In genomic region chr5:116424951-116425350, GRCh38 we compare ENCODE assay signal across 19 cellular contexts.
DNase-seq lines count a peak whose midpoint lies in the region; ATAC-seq, FAIRE-seq and TF ChIP-seq lines count a peak whose summit lies in the region.
"Had no signal": no experiment of that assay in that cellular context is flagged by ENCODE, and none has a peak within 500 bp of the region (broad histone marks: within the 10 kb centered on the region; RNA-seq: fewer than 3 reads in every experiment).

No MANE protein-coding gene starts in this region.

- H3K4me1 ChIP-seq in HepG2 (ENCODE audit: insufficient read depth, low read length), result peaks cover 12% of the 10 kb centered on the region
- H3K4me1 ChIP-seq: HAP-1 had no signal

- H3K27ac Mint-ChIP-seq in stimulated activated naive CD8-positive, alpha-beta T cell treated with anti-CD3 and anti-CD28 coated beads, Interleukin-15, Interleukin-2, amounts not matched to agents 100 ng/mL and 50 ng/mL, for 24 hours, result peak overlapping the region; percentile 27
- no peak overlapping the region for H3K27ac Mint-ChIP-seq in stimulated activated naive CD8-positive, alpha-beta T cell treated with anti-CD3 and anti-CD28 coated beads, Interleukin-15, amount 100 ng/mL, for 72 hours
- H3K27ac Mint-ChIP-seq: CD4-positive, alpha-beta memory T cell had no signal

- no peaks in the 10 kb centered on the region for H3K27me3 ChIP-seq in HepG2 (ENCODE audit: control insufficient read depth in 1 of 2, insufficient read depth in 2 of 2, low read length in 2 of 2)
- H3K27me3 ChIP-seq in MG63, result no peaks in the 10 kb centered on the region
- H3K27me3 ChIP-seq: BLaER1 had no signal

- BruUV-seq in HepG2 (replicated peaks; lab: Mats Ljungman, UMichigan), result no TSS peak

- H3K27ac ChIP-seq in HepG2 (ENCODE audit: extremely low read length, insufficient read depth, low read length), result no peak overlapping the region
- H3K27ac ChIP-seq: BLaER1, GM23248 had no signal

- intact Hi-C loops in HepG2 (cut with micrococcal nuclease; ENCODE audit: unreplicated experiment), result no loop called here

- H3K79me2 ChIP-seq in HepG2 (ENCODE audit: insufficient read depth, low read length), result no peaks in the 10 kb centered on the region

- in situ Hi-C loops in HepG2 (cut with HindIII; ENCODE audit: extremely low pct_ligation_motif_present, low pct_unique_long_range_greater_than_20kb), result no loop called here

- H3K36me3 ChIP-seq in HepG2 (replicated peaks in 1 of 2; ENCODE audit: control insufficient read depth in 1 of 2, insufficient read depth in 2 of 2, low read length in 2 of 2) (no peaks in the 10 kb centered on the region), MG63 (no peaks in the 10 kb centered on the region)
- H3K36me3 ChIP-seq: HAP-1 had no signal

- no peaks in the 10 kb centered on the region for H3K9me3 ChIP-seq in HepG2 (ENCODE audit: low read length)
- no peaks in the 10 kb centered on the region for H3K9me3 ChIP-seq in MG63
- H3K9me3 ChIP-seq: HAP-1 had no signal

- H3K4me3 ChIP-seq in HepG2 (replicated peaks in 1 of 3; ENCODE audit: insufficient read depth in 1 of 3, low read depth in 2 of 3, low read length in 3 of 3) (no peak overlapping the region), MG63 (no peak overlapping the region), foreskin fibroblast (ENCODE audit: low read depth in 1 of 2, low read length in 2 of 2) (no peak overlapping the region)
- H3K4me3 ChIP-seq: BLaER1, GM23248, HAP-1 had no signal

- no peak overlapping the region for H3K4me3 Mint-ChIP-seq in stimulated activated naive CD8-positive, alpha-beta T cell treated with anti-CD3 and anti-CD28 coated beads, Interleukin-15, Interleukin-2, amounts not matched to agents 100 ng/mL and 50 ng/mL, for 24 hours
- no peak overlapping the region for H3K4me3 Mint-ChIP-seq in stimulated activated naive CD8-positive, alpha-beta T cell treated with anti-CD3 and anti-CD28 coated beads, Interleukin-15, amount 100 ng/mL, for 72 hours
- H3K4me3 Mint-ChIP-seq: CD14-positive monocyte; CD4-positive, alpha-beta memory T cell had no signal

- no peak overlapping the region for H3K9ac ChIP-seq in HepG2 (ENCODE audit: insufficient read depth, low read depth, low read length)
- H3K9ac ChIP-seq: BLaER1, GM23248 had no signal

- H3K4me2 ChIP-seq in HepG2 (ENCODE audit: low read depth, low read length), result no peak overlapping the region
- H3K4me2 ChIP-seq: BLaER1 had no signal

- TF ChIP-seq CTCF in HepG2 (CRISPR knock-in tag; IDR thresholded peaks at IDR 0.05) (no peak), foreskin fibroblast (IDR thresholded peaks at IDR 0.05; ENCODE audit: low read depth, low read length) (no peak)

- POLR2A ChIA-PET in HepG2 (lab: Yijun Ruan, JAX), result no interaction called here

- 8% methylated on average over 2 of the region's 2 CpGs for WGBS in HepG2 (ENCODE audit: low lambda C conversion rate)

- CTCF ChIA-PET in HepG2 (lab: Yijun Ruan, JAX; ENCODE audit: low intra/inter-chr PET ratio, low total read pairs), result no interaction called here

- no peak for FAIRE-seq in HepG2 (lab: Jason Lieb, UNC)
- FAIRE-seq: GM12892, GM18507 had no signal

- no peaks in the 10 kb centered on the region for H3K4me1 Mint-ChIP-seq in stimulated activated naive CD8-positive, alpha-beta T cell treated with anti-CD3 and anti-CD28 coated beads, Interleukin-15, Interleukin-2, amounts not matched to agents 100 ng/mL and 50 ng/mL, for 24 hours (ENCODE audit: low read depth)
- no peaks in the 10 kb centered on the region for H3K4me1 Mint-ChIP-seq in stimulated activated naive CD8-positive, alpha-beta T cell treated with anti-CD3 and anti-CD28 coated beads, Interleukin-15, amount 100 ng/mL, for 72 hours
- H3K4me1 Mint-ChIP-seq: CD14-positive monocyte; CD4-positive, alpha-beta memory T cell had no signal

- peak; percentile 23 for DNase-seq in NCI-H1092 treated with DMSO at 0.1 percent for 48 hours (lab: John Stamatoyannopoulos, UW)
- no peak for DNase-seq in NCI-H1092 (lab: John Stamatoyannopoulos, UW)
- DNase-seq in stimulated activated naive CD8-positive, alpha-beta T cell treated with anti-CD3 and anti-CD28 coated beads, Interleukin-15, amount 100 ng/mL, for 72 hours, result no peak
- DNase-seq in HepG2 (ENCODE audit: low spot score), result no peak
- no peak for DNase-seq in NCI-H128 (lab: John Stamatoyannopoulos, UW; ENCODE audit: unreplicated experiment)
- no peak for DNase-seq in MG63
- no peak for DNase-seq in foreskin fibroblast
- DNase-seq: 8988T; CD4-positive, alpha-beta memory T cell; DMS153; DMS79; GDM1; GM23248 had no signal

- TF ChIP-seq RAD21 in HepG2 (CRISPR knock-in tag; IDR thresholded peaks at IDR 0.05), result no peak

- no peak for TF ChIP-seq POLR2A in HepG2 (IDR thresholded peaks at IDR 0.05; ENCODE audit: insufficient read depth in 1 of 2, low read depth in 2 of 2, low read length in 2 of 2)

- H3K27me3 Mint-ChIP-seq in stimulated activated naive CD8-positive, alpha-beta T cell treated with anti-CD3 and anti-CD28 coated beads, Interleukin-15, Interleukin-2, amounts not matched to agents 100 ng/mL and 50 ng/mL, for 24 hours, result no peaks in the 10 kb centered on the region
- no peaks in the 10 kb centered on the region for H3K27me3 Mint-ChIP-seq in stimulated activated naive CD8-positive, alpha-beta T cell treated with anti-CD3 and anti-CD28 coated beads, Interleukin-15, amount 100 ng/mL, for 72 hours
- H3K27me3 Mint-ChIP-seq: CD4-positive, alpha-beta memory T cell had no signal

- TF ChIP-seq EP300 in HepG2 (IDR thresholded peaks at IDR 0.05; ENCODE audit: low read depth in 2 of 2, low read length in 2 of 2) (no peak), HepG2 (CRISPR knock-in tag; IDR thresholded peaks at IDR 0.05; ENCODE audit: borderline replicate concordance) (no peak)

- peaks cover 3% of the 10 kb centered on the region for H3K9me3 Mint-ChIP-seq in stimulated activated naive CD8-positive, alpha-beta T cell treated with anti-CD3 and anti-CD28 coated beads, Interleukin-15, Interleukin-2, amounts not matched to agents 100 ng/mL and 50 ng/mL, for 24 hours
- no peaks in the 10 kb centered on the region for H3K9me3 Mint-ChIP-seq in stimulated activated naive CD8-positive, alpha-beta T cell treated with anti-CD3 and anti-CD28 coated beads, Interleukin-15, amount 100 ng/mL, for 72 hours

- ATAC-seq in stimulated activated naive CD8-positive, alpha-beta T cell treated with anti-CD3 and anti-CD28 coated beads, Interleukin-15, amount 100 ng/mL, for 72 hours, result no peak
- ATAC-seq in HepG2, result peak; percentile 53

- H2AFZ ChIP-seq in HepG2 (ENCODE audit: low read length), result no peak overlapping the region
- H2AFZ ChIP-seq: GM23248 had no signal

- peaks cover 8% of the 10 kb centered on the region for H3K36me3 Mint-ChIP-seq in stimulated activated naive CD8-positive, alpha-beta T cell treated with anti-CD3 and anti-CD28 coated beads, Interleukin-15, Interleukin-2, amounts not matched to agents 100 ng/mL and 50 ng/mL, for 24 hours (ENCODE audit: low read depth)

- no peaks in the 10 kb centered on the region for H4K20me1 ChIP-seq in HepG2 (ENCODE audit: insufficient read depth, low read length)
- H4K20me1 ChIP-seq: BLaER1 had no signal

TF ChIP-seq in HepG2, 621 proteins besides CTCF, POLR2A, EP300 and RAD21 (continues in another document):
- no peak for TF ChIP-seq ISL2 (CRISPR knock-in tag; IDR thresholded peaks at IDR 0.05)
- TF ChIP-seq CREB3 (CRISPR knock-in tag; IDR thresholded peaks at IDR 0.05), result no peak
- TF ChIP-seq KLF9 (CRISPR knock-in tag; IDR thresholded peaks at IDR 0.05; ENCODE audit: low read depth), result no peak
- no peak for TF ChIP-seq FOXC1 (CRISPR knock-in tag; IDR thresholded peaks at IDR 0.05; ENCODE audit: borderline replicate concordance)
- TF ChIP-seq ZFP91 (CRISPR knock-in tag; IDR thresholded peaks at IDR 0.05; ENCODE audit: borderline replicate concordance), result no peak
